Comparison of ENCODE assay signal across 8 cellular contexts in genomic region chr1:40391688-40392145, GRCh38. TPM values are rescaled to one million over a fixed set of nuclear protein-coding genes. Genes with fewer than 3 reads are reported as not detected.
DNase-seq lines count a peak whose midpoint lies in the region; ATAC-seq and TF ChIP-seq lines count a peak whose summit lies in the region.

No MANE protein-coding gene starts in this region.

- CTCF ChIA-PET in T-cell (lab: Charles Lee) = interaction anchor here in 1 of 2 donors (0.6 to 2.3 kb wide), 3 partner anchors 10 to 13 kb away, joined by 3 to 10 read pairs (median 4); no protein-coding TSS in a partner anchor
- CTCF ChIA-PET in HEK293T (lab: Yijun Ruan, JAX) = interaction anchor here (2.2 kb wide), 1 partner anchor 76 kb away, joined by 7 read pairs; no protein-coding TSS in a partner anchor

- H3K9ac ChIP-seq in muscle layer of colon (ENCODE audit: low read length) (no peak overlapping the region), smooth muscle cell (ENCODE audit: low read depth) (no peak overlapping the region)

- no peak overlapping the region for H3K4me2 ChIP-seq in smooth muscle cell

- peaks cover 31% of the 10 kb centered on the region for H3K79me2 ChIP-seq in smooth muscle cell (ENCODE audit: low read depth)

- TF ChIP-seq CTCF in GM10266 (IDR thresholded peaks at IDR 0.05; ENCODE audit: control insufficient read depth, insufficient read depth, low read depth, missing control alignments) = no peak
- no peak for TF ChIP-seq CTCF in smooth muscle cell (IDR thresholded peaks at IDR 0.05; ENCODE audit: borderline replicate concordance, insufficient read depth, poor library complexity, severe bottlenecking)

- WGBS in smooth muscle cell (ENCODE audit: low lambda C conversion rate) = 100% methylated on average over 1 of the region's 1 CpG

- H3K4me1 ChIP-seq in muscle layer of colon (ENCODE audit: insufficient read depth, low read length) (peaks cover 8% of the 10 kb centered on the region), smooth muscle cell (ENCODE audit: low read depth) (peaks cover 5% of the 10 kb centered on the region)

- H3K9me3 ChIP-seq in muscle layer of colon (ENCODE audit: low read length) (no peaks in the 10 kb centered on the region), smooth muscle cell (replicated peaks; ENCODE audit: low read depth) (no peaks in the 10 kb centered on the region)

- H3K4me1 Mint-ChIP-seq in T-cell = peaks cover 92 to 95% (median 94%) of the 10 kb centered on the region in 3 donors

- DNase-seq in GM10266 (ENCODE audit: extremely low spot score) (peak; percentile 38), T-cell (no peak), smooth muscle cell (lab: John Stamatoyannopoulos, UW; ENCODE audit: unreplicated experiment) (no peak), HEK293T (ENCODE audit: extremely low spot score) (no peak), 8988T (no peak)

- POLR2A ChIA-PET in T-cell (lab: Charles Lee) (interaction anchor here (1.1 to 3.5 kb wide), 3 partner anchors 9 to 17 kb away, joined by 4 to 22 read pairs (median 19); partner anchors contain the start of gene SMAP2 (in 1 of the 2)), HEK293T (lab: Yijun Ruan, JAX) (no interaction called here)

- H3K27me3 ChIP-seq in muscle layer of colon (ENCODE audit: control insufficient read depth in 1 of 2, insufficient read depth in 2 of 2, low read length in 2 of 2) (no peaks in the 10 kb centered on the region), smooth muscle cell (ENCODE audit: low read depth) (no peaks in the 10 kb centered on the region)

- no peaks in the 10 kb centered on the region for H3K36me3 ChIP-seq in muscle layer of colon (ENCODE audit: insufficient read depth, low read length)
- no peaks in the 10 kb centered on the region for H3K36me3 ChIP-seq in smooth muscle cell (ENCODE audit: low read depth)

- H2AFZ ChIP-seq in smooth muscle cell (ENCODE audit: low read depth) = no peak overlapping the region

- peaks cover 77% of the 10 kb centered on the region for H4K20me1 ChIP-seq in smooth muscle cell (ENCODE audit: low read depth)

- H3K27ac Mint-ChIP-seq in T-cell = peak overlapping the region; percentile 98 to 99

- no peak overlapping the region for H3K4me3 ChIP-seq in muscle layer of colon (ENCODE audit: low read depth in 1 of 2, low read length in 2 of 2)
- no peak overlapping the region for H3K4me3 ChIP-seq in smooth muscle cell

- H3K27me3 Mint-ChIP-seq in T-cell = no peaks in the 10 kb centered on the region

- peaks cover 27% of the 10 kb centered on the region for H3K36me3 Mint-ChIP-seq in T-cell

- H3K27ac ChIP-seq in muscle layer of colon (ENCODE audit: low read depth, low read length) (peak overlapping the region; percentile 3), smooth muscle cell (ENCODE audit: low read depth) (no peak overlapping the region)

- H3K9me3 Mint-ChIP-seq in T-cell = no peaks in the 10 kb centered on the region

- peak overlapping the region; percentile 26 to 93 (median 35) for H3K4me3 Mint-ChIP-seq in T-cell

- peaks cover 8% of the 10 kb centered on the region for H3F3A ChIP-seq in smooth muscle cell (ENCODE audit: low read depth)

- ATAC-seq in HG02610 (IDR thresholded peaks at IDR 0.05; ENCODE audit: unreplicated experiment) = peak; percentile 30
- no peak for ATAC-seq in T-cell (replicated peaks in 1 of 4)
- ATAC-seq in HG02970 (IDR thresholded peaks at IDR 0.05; ENCODE audit: low FRiP score, unreplicated experiment) = no peak

TF ChIP-seq in HEK293T, 16 proteins besides CTCF, POLR2A, EP300 and RAD21:
- TF ChIP-seq SUZ12 (IDR thresholded peaks at IDR 0.05) (no peak), LEF1 (IDR thresholded peaks at IDR 0.05; ENCODE audit: borderline replicate concordance) (no peak), FOXA1 (IDR thresholded peaks at IDR 0.05) (no peak), CTBP1 (IDR thresholded peaks at IDR 0.05; ENCODE audit: borderline replicate concordance) (no peak), ELF4 (IDR thresholded peaks at IDR 0.05) (no peak), TARDBP (IDR thresholded peaks at IDR 0.05) (no peak), FOXK2 (IDR thresholded peaks at IDR 0.05) (no peak), ARNT (IDR thresholded peaks at IDR 0.05) (no peak)

RNA-seq across cellular contexts. Expression of gene SMAP2, which starts 18.2 kb away (rescaled TPM):
- total RNA-seq in T-cell (100 to 1,000 TPM; 120 to 254 (median 123) TPM), smooth muscle cell (16.0 and 18.4 TPM in 2 replicates)
- 22.5 and 29.7 TPM in 2 replicates for polyA plus RNA-seq in smooth muscle cell

RNA-seq across cellular contexts. Expression of gene ZFP69B, which starts 58.6 kb away (rescaled TPM):
- total RNA-seq in T-cell = 10 to 100 TPM in 2 of 5 donors, 1 to 10 TPM in 3; 3.1 to 12.5 (median 7.5) TPM
- 6.5 and 6.8 TPM in 2 replicates for total RNA-seq in smooth muscle cell
- 1.5 and 4.3 TPM in 2 replicates for polyA plus RNA-seq in smooth muscle cell
